In the genomic region with DNA sequence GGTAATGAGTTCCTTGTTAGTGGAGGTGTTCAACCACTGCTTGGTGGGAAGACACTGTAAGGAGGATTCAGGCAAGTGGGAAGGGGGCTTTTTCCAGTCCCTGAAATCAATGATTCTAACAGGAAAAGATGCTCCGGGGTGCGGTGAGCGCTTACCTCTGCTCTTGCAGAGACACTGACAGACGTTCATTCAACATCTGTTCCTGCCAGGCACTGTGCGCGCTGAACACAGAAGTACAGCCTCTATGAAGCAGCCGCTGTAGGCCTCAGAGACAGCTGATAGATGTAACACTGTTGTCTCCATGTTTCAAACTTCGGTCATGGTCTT, we compare ENCODE assay signal across 2 cellular contexts.
TF ChIP-seq lines count a peak whose summit lies in the region.

No MANE protein-coding gene starts in this region.

TF ChIP-seq in GM23338, 12 proteins besides CTCF, POLR2A, EP300 and RAD21 (continued from another document):
- TF ChIP-seq, protein P1, sequence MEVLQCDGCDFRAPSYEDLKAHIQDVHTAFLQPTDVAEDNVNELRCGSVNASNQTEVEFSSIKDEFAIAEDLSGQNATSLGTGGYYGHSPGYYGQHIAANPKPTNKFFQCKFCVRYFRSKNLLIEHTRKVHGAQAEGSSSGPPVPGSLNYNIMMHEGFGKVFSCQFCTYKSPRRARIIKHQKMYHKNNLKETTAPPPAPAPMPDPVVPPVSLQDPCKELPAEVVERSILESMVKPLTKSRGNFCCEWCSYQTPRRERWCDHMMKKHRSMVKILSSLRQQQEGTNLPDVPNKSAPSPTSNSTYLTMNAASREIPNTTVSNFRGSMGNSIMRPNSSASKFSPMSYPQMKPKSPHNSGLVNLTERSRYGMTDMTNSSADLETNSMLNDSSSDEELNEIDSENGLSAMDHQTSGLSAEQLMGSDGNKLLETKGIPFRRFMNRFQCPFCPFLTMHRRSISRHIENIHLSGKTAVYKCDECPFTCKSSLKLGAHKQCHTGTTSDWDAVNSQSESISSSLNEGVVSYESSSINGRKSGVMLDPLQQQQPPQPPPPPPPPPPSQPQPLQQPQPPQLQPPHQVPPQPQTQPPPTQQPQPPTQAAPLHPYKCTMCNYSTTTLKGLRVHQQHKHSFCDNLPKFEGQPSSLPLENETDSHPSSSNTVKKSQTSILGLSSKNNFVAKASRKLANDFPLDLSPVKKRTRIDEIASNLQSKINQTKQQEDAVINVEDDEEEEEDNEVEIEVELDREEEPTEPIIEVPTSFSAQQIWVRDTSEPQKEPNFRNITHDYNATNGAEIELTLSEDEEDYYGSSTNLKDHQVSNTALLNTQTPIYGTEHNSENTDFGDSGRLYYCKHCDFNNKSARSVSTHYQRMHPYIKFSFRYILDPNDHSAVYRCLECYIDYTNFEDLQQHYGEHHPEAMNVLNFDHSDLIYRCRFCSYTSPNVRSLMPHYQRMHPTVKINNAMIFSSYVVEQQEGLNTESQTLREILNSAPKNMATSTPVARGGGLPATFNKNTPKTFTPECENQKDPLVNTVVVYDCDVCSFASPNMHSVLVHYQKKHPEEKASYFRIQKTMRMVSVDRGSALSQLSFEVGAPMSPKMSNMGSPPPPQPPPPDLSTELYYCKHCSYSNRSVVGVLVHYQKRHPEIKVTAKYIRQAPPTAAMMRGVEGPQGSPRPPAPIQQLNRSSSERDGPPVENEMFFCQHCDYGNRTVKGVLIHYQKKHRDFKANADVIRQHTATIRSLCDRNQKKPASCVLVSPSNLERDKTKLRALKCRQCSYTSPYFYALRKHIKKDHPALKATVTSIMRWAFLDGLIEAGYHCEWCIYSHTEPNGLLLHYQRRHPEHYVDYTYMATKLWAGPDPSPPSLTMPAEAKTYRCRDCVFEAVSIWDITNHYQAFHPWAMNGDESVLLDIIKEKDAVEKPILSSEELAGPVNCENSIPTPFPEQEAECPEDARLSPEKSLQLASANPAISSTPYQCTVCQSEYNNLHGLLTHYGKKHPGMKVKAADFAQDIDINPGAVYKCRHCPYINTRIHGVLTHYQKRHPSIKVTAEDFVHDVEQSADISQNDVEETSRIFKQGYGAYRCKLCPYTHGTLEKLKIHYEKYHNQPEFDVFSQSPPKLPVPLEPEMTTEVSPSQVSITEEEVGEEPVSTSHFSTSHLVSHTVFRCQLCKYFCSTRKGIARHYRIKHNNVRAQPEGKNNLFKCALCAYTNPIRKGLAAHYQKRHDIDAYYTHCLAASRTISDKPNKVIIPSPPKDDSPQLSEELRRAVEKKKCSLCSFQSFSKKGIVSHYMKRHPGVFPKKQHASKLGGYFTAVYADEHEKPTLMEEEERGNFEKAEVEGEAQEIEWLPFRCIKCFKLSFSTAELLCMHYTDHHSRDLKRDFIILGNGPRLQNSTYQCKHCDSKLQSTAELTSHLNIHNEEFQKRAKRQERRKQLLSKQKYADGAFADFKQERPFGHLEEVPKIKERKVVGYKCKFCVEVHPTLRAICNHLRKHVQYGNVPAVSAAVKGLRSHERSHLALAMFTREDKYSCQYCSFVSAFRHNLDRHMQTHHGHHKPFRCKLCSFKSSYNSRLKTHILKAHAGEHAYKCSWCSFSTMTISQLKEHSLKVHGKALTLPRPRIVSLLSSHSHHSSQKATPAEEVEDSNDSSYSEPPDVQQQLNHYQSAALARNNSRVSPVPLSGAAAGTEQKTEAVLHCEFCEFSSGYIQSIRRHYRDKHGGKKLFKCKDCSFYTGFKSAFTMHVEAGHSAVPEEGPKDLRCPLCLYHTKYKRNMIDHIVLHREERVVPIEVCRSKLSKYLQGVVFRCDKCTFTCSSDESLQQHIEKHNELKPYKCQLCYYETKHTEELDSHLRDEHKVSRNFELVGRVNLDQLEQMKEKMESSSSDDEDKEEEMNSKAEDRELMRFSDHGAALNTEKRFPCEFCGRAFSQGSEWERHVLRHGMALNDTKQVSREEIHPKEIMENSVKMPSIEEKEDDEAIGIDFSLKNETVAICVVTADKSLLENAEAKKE (CRISPR knock-in tag; IDR thresholded peaks at IDR 0.05): no peak
- no peak for TF ChIP-seq JUNB (IDR thresholded peaks at IDR 0.05; ENCODE audit: unreplicated experiment)
- TF ChIP-seq CREB1 (CRISPR knock-in tag; IDR thresholded peaks at IDR 0.05; ENCODE audit: low read depth): no peak
- no peak for TF ChIP-seq EZH2 (IDR thresholded peaks at IDR 0.05; ENCODE audit: low read depth, unreplicated experiment)
- no peak for TF ChIP-seq ZNF331 (CRISPR knock-in tag; IDR thresholded peaks at IDR 0.05; ENCODE audit: low read depth)
- TF ChIP-seq STAT1 (IDR thresholded peaks at IDR 0.05; ENCODE audit: unreplicated experiment): no peak
- TF ChIP-seq, protein P2, sequence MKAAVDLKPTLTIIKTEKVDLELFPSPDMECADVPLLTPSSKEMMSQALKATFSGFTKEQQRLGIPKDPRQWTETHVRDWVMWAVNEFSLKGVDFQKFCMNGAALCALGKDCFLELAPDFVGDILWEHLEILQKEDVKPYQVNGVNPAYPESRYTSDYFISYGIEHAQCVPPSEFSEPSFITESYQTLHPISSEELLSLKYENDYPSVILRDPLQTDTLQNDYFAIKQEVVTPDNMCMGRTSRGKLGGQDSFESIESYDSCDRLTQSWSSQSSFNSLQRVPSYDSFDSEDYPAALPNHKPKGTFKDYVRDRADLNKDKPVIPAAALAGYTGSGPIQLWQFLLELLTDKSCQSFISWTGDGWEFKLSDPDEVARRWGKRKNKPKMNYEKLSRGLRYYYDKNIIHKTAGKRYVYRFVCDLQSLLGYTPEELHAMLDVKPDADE (IDR thresholded peaks at IDR 0.05): no peak
- no peak for TF ChIP-seq EZH2phosphoT487 (IDR thresholded peaks at IDR 0.05; ENCODE audit: unreplicated experiment)
TF ChIP-seq in GM23338: peak in this region for 0.

TF ChIP-seq in WTC11, 78 proteins besides CTCF, POLR2A, EP300 and RAD21 (continued from another document):
- TF ChIP-seq, protein P3, sequence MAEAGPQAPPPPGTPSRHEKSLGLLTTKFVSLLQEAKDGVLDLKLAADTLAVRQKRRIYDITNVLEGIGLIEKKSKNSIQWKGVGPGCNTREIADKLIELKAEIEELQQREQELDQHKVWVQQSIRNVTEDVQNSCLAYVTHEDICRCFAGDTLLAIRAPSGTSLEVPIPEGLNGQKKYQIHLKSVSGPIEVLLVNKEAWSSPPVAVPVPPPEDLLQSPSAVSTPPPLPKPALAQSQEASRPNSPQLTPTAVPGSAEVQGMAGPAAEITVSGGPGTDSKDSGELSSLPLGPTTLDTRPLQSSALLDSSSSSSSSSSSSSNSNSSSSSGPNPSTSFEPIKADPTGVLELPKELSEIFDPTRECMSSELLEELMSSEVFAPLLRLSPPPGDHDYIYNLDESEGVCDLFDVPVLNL (CRISPR knock-in tag; IDR thresholded peaks at IDR 0.05; ENCODE audit: borderline replicate concordance, low read depth): no peak
- TF ChIP-seq, protein P4, sequence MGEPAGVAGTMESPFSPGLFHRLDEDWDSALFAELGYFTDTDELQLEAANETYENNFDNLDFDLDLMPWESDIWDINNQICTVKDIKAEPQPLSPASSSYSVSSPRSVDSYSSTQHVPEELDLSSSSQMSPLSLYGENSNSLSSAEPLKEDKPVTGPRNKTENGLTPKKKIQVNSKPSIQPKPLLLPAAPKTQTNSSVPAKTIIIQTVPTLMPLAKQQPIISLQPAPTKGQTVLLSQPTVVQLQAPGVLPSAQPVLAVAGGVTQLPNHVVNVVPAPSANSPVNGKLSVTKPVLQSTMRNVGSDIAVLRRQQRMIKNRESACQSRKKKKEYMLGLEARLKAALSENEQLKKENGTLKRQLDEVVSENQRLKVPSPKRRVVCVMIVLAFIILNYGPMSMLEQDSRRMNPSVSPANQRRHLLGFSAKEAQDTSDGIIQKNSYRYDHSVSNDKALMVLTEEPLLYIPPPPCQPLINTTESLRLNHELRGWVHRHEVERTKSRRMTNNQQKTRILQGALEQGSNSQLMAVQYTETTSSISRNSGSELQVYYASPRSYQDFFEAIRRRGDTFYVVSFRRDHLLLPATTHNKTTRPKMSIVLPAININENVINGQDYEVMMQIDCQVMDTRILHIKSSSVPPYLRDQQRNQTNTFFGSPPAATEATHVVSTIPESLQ (CRISPR knock-in tag; IDR thresholded peaks at IDR 0.05): no peak
- TF ChIP-seq, protein P5, sequence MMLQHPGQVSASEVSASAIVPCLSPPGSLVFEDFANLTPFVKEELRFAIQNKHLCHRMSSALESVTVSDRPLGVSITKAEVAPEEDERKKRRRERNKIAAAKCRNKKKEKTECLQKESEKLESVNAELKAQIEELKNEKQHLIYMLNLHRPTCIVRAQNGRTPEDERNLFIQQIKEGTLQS (CRISPR knock-in tag; conservative IDR thresholded peaks at IDR 0.05): no peak
- no peak for TF ChIP-seq HMGA2 (CRISPR knock-in tag; IDR thresholded peaks at IDR 0.05)
